1 cellular context compared by ENCODE assay signal in the genomic region with DNA sequence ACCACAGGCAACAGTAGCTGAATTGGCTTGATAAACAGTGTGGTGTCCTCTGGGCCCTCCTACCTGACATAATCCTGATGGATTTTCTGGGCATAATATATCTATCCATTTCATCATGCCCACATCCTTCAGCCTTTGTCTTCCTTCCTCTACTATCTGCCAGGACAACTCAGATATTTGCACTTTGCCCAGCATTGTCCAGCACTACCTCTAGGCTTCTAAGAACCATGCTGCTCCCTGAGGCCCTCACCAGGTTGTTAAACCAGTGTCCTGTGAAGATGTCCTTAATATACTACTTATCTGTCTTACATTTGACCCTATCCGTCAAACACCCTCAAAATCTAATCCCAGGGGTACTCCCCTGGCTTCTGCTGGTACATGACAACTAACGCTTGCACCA.
TF ChIP-seq lines count a peak whose summit lies in the region.

No MANE protein-coding gene starts in this region.

TF ChIP-seq in GM23338, 12 proteins besides CTCF, POLR2A, EP300 and RAD21:
- TF ChIP-seq NANOG (IDR thresholded peaks at IDR 0.05; ENCODE audit: borderline replicate concordance) (no peak), EZH2 (IDR thresholded peaks at IDR 0.05; ENCODE audit: low read depth, unreplicated experiment) (no peak), EZH2phosphoT487 (IDR thresholded peaks at IDR 0.05; ENCODE audit: unreplicated experiment) (no peak), ZNF114 (CRISPR knock-in tag; IDR thresholded peaks at IDR 0.05) (no peak), JUNB (IDR thresholded peaks at IDR 0.05; ENCODE audit: unreplicated experiment) (no peak), POLR2AphosphoS5 (IDR thresholded peaks at IDR 0.05; ENCODE audit: low read depth) (no peak), STAT1 (IDR thresholded peaks at IDR 0.05; ENCODE audit: unreplicated experiment) (no peak), ZNF331 (CRISPR knock-in tag; IDR thresholded peaks at IDR 0.05; ENCODE audit: low read depth) (no peak), CREB1 (CRISPR knock-in tag; IDR thresholded peaks at IDR 0.05; ENCODE audit: low read depth) (no peak)
- TF ChIP-seq, protein P1, sequence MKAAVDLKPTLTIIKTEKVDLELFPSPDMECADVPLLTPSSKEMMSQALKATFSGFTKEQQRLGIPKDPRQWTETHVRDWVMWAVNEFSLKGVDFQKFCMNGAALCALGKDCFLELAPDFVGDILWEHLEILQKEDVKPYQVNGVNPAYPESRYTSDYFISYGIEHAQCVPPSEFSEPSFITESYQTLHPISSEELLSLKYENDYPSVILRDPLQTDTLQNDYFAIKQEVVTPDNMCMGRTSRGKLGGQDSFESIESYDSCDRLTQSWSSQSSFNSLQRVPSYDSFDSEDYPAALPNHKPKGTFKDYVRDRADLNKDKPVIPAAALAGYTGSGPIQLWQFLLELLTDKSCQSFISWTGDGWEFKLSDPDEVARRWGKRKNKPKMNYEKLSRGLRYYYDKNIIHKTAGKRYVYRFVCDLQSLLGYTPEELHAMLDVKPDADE (IDR thresholded peaks at IDR 0.05) = no peak
- TF ChIP-seq, protein P2, sequence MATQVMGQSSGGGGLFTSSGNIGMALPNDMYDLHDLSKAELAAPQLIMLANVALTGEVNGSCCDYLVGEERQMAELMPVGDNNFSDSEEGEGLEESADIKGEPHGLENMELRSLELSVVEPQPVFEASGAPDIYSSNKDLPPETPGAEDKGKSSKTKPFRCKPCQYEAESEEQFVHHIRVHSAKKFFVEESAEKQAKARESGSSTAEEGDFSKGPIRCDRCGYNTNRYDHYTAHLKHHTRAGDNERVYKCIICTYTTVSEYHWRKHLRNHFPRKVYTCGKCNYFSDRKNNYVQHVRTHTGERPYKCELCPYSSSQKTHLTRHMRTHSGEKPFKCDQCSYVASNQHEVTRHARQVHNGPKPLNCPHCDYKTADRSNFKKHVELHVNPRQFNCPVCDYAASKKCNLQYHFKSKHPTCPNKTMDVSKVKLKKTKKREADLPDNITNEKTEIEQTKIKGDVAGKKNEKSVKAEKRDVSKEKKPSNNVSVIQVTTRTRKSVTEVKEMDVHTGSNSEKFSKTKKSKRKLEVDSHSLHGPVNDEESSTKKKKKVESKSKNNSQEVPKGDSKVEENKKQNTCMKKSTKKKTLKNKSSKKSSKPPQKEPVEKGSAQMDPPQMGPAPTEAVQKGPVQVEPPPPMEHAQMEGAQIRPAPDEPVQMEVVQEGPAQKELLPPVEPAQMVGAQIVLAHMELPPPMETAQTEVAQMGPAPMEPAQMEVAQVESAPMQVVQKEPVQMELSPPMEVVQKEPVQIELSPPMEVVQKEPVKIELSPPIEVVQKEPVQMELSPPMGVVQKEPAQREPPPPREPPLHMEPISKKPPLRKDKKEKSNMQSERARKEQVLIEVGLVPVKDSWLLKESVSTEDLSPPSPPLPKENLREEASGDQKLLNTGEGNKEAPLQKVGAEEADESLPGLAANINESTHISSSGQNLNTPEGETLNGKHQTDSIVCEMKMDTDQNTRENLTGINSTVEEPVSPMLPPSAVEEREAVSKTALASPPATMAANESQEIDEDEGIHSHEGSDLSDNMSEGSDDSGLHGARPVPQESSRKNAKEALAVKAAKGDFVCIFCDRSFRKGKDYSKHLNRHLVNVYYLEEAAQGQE (IDR thresholded peaks at IDR 0.05; ENCODE audit: unreplicated experiment) = no peak
- TF ChIP-seq, protein P3, sequence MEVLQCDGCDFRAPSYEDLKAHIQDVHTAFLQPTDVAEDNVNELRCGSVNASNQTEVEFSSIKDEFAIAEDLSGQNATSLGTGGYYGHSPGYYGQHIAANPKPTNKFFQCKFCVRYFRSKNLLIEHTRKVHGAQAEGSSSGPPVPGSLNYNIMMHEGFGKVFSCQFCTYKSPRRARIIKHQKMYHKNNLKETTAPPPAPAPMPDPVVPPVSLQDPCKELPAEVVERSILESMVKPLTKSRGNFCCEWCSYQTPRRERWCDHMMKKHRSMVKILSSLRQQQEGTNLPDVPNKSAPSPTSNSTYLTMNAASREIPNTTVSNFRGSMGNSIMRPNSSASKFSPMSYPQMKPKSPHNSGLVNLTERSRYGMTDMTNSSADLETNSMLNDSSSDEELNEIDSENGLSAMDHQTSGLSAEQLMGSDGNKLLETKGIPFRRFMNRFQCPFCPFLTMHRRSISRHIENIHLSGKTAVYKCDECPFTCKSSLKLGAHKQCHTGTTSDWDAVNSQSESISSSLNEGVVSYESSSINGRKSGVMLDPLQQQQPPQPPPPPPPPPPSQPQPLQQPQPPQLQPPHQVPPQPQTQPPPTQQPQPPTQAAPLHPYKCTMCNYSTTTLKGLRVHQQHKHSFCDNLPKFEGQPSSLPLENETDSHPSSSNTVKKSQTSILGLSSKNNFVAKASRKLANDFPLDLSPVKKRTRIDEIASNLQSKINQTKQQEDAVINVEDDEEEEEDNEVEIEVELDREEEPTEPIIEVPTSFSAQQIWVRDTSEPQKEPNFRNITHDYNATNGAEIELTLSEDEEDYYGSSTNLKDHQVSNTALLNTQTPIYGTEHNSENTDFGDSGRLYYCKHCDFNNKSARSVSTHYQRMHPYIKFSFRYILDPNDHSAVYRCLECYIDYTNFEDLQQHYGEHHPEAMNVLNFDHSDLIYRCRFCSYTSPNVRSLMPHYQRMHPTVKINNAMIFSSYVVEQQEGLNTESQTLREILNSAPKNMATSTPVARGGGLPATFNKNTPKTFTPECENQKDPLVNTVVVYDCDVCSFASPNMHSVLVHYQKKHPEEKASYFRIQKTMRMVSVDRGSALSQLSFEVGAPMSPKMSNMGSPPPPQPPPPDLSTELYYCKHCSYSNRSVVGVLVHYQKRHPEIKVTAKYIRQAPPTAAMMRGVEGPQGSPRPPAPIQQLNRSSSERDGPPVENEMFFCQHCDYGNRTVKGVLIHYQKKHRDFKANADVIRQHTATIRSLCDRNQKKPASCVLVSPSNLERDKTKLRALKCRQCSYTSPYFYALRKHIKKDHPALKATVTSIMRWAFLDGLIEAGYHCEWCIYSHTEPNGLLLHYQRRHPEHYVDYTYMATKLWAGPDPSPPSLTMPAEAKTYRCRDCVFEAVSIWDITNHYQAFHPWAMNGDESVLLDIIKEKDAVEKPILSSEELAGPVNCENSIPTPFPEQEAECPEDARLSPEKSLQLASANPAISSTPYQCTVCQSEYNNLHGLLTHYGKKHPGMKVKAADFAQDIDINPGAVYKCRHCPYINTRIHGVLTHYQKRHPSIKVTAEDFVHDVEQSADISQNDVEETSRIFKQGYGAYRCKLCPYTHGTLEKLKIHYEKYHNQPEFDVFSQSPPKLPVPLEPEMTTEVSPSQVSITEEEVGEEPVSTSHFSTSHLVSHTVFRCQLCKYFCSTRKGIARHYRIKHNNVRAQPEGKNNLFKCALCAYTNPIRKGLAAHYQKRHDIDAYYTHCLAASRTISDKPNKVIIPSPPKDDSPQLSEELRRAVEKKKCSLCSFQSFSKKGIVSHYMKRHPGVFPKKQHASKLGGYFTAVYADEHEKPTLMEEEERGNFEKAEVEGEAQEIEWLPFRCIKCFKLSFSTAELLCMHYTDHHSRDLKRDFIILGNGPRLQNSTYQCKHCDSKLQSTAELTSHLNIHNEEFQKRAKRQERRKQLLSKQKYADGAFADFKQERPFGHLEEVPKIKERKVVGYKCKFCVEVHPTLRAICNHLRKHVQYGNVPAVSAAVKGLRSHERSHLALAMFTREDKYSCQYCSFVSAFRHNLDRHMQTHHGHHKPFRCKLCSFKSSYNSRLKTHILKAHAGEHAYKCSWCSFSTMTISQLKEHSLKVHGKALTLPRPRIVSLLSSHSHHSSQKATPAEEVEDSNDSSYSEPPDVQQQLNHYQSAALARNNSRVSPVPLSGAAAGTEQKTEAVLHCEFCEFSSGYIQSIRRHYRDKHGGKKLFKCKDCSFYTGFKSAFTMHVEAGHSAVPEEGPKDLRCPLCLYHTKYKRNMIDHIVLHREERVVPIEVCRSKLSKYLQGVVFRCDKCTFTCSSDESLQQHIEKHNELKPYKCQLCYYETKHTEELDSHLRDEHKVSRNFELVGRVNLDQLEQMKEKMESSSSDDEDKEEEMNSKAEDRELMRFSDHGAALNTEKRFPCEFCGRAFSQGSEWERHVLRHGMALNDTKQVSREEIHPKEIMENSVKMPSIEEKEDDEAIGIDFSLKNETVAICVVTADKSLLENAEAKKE (CRISPR knock-in tag; IDR thresholded peaks at IDR 0.05) = no peak
